24 cellular contexts compared by ENCODE assay signal in the genomic region with DNA sequence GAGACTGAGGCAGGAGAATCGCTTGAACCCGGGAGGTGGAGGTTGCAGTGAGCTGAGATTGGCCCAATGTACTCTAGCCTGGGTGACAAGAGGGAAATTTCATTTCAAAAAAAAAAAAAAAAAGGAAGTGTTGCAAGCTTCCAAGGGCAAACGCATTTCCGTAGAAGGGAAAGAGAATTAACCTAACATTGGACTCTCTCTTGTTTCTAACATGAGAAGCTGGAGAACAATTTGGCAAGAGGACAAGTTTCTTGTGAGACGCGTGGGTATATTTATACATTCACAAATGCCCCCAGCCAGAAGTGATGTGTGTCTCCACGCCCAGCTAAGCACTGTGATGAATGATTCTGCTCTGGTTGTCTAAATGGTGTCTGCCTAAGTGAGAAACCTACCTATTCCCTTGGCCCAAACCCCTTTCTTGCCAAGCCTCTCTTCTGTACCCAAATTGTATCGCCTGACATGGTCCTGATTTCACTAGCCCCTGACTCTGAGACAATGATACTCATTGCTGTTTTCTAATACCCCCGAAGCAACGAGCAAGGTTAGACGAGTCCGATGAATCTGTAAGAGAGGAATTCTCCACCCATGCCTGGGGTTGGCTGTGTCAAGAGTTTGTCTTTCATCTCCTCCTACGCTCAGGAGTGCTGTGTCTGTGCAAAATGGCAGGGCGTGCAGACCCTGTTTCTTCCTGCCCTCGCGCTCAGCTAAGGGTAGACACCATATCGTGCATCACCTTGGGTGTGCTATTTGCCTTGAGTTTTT. TPM values are rescaled to one million over a fixed set of nuclear protein-coding genes. Genes with fewer than 3 reads are reported as not detected.
DNase-seq lines count a peak whose midpoint lies in the region; ATAC-seq, FAIRE-seq and TF ChIP-seq lines count a peak whose summit lies in the region.
"Had no signal": no experiment of that assay in that cellular context is flagged by ENCODE, and none has a peak within 500 bp of the region (broad histone marks: within the 10 kb centered on the region; RNA-seq: fewer than 3 reads in every experiment).

No MANE protein-coding gene starts in this region.

- H3K9me3 Mint-ChIP-seq in astrocyte (ENCODE audit: unreplicated experiment) (peaks cover 2% of the 10 kb centered on the region), type B pancreatic cell (peaks cover 14% of the 10 kb centered on the region)
- H3K9me3 Mint-ChIP-seq in activated T-helper 17 cell treated with anti-CD3 and anti-CD28 coated beads, Interleukin-2, amount 50 U/mL, for 72 hours: no peaks in the 10 kb centered on the region
- H3K9me3 Mint-ChIP-seq: activated naive CD4-positive, alpha-beta T cell treated with anti-CD3 and anti-CD28 coated beads for 36 hours; nephron had no signal

- H2AFZ ChIP-seq in astrocyte (ENCODE audit: low read depth, low read length): no peak overlapping the region

- no peak overlapping the region for H3K27ac ChIP-seq in astrocyte (ENCODE audit: low read depth, low read length)
- H3K27ac ChIP-seq: BLaER1 had no signal

- no peak overlapping the region for H3K4me3 ChIP-seq in astrocyte (ENCODE audit: insufficient read depth, low read depth, low read length)
- H3K4me3 ChIP-seq: BLaER1, MG63 had no signal

- H3K4me1 Mint-ChIP-seq in astrocyte (ENCODE audit: low read depth, unreplicated experiment) (peaks cover 13% of the 10 kb centered on the region), type B pancreatic cell (ENCODE audit: unreplicated experiment) (peaks cover 24% of the 10 kb centered on the region), T-helper 17 cell (peaks cover 20% of the 10 kb centered on the region)
- H3K4me1 Mint-ChIP-seq in activated T-helper 17 cell treated with anti-CD3 and anti-CD28 coated beads, Interleukin-2, amount 50 U/mL, for 72 hours: peaks cover 19% of the 10 kb centered on the region

- DNase-seq in Right ventricle myocardium superior (no peak), cardiac septum (ENCODE audit: low spot score) (no peak), astrocyte (ENCODE audit: low read depth) (peak; percentile 36), left ventricle myocardium superior (no peak), type B pancreatic cell (ENCODE audit: extremely low spot score, unreplicated experiment) (no peak), T-helper 17 cell (no peak)
- DNase-seq in stimulated activated CD4-positive, alpha-beta T cell treated with anti-CD3 and anti-CD28 coated beads, Interleukin-4, amount 100 ng/mL, for 1 hour: no peak
- DNase-seq: activated CD4-positive, alpha-beta T cell treated with anti-CD3 and anti-CD28 coated beads, Interleukin-2, amount 10 ng/mL, durations not matched to agents 24 days and 14 days; activated naive CD4-positive, alpha-beta T cell treated with anti-CD3 and anti-CD28 coated beads for 36 hours; activated T-cell treated with anti-CD3 and anti-CD28 coated beads for 4 hours; cortex of kidney; erythroblast; glutamatergic neuron; MG63; NCI-H2029 treated with DMSO at 0.1 percent for 48 hours; NCI-H510A treated with DMSO at 0.1 percent for 48 hours; SK-N-SH; stimulated activated naive CD8-positive, alpha-beta T cell treated with anti-CD3 and anti-CD28 coated beads, Interleukin-15, Interleukin-2, amounts not matched to agents 100 U/mL and 50 U/mL, for 24 hours had no signal

- no peak for FAIRE-seq in astrocyte (lab: Jason Lieb, UNC)
- FAIRE-seq: GM18507, urothelium cell line had no signal

- peak overlapping the region; percentile 6 for H3K4me3 Mint-ChIP-seq in astrocyte (ENCODE audit: unreplicated experiment)
- H3K4me3 Mint-ChIP-seq in type B pancreatic cell: peak overlapping the region; percentile 46
- no peak overlapping the region for H3K4me3 Mint-ChIP-seq in activated T-helper 17 cell treated with anti-CD3 and anti-CD28 coated beads, Interleukin-2, amount 50 U/mL, for 72 hours
- no peak overlapping the region for H3K4me3 Mint-ChIP-seq in T-helper 17 cell
- H3K4me3 Mint-ChIP-seq: activated CD4-positive, alpha-beta T cell treated with anti-CD3 and anti-CD28 coated beads, Interleukin-2, amount 10 ng/mL, durations not matched to agents 24 days and 14 days; activated naive CD4-positive, alpha-beta T cell treated with anti-CD3 and anti-CD28 coated beads for 36 hours; nephron had no signal

- H3K27ac Mint-ChIP-seq in astrocyte (ENCODE audit: unreplicated experiment) (no peak overlapping the region), type B pancreatic cell (peak overlapping the region; percentile 89), T-helper 17 cell (no peak overlapping the region)
- no peak overlapping the region for H3K27ac Mint-ChIP-seq in activated T-helper 17 cell treated with anti-CD3 and anti-CD28 coated beads, Interleukin-2, amount 50 U/mL, for 72 hours
- H3K27ac Mint-ChIP-seq: activated CD4-positive, alpha-beta T cell treated with anti-CD3 and anti-CD28 coated beads, Interleukin-2, amount 10 ng/mL, durations not matched to agents 24 days and 14 days; activated naive CD4-positive, alpha-beta T cell treated with anti-CD3 and anti-CD28 coated beads for 36 hours; nephron had no signal

- no peaks in the 10 kb centered on the region for H3K9me3 ChIP-seq in astrocyte (ENCODE audit: insufficient read depth, low read depth, low read length)
- H3K9me3 ChIP-seq in T-helper 17 cell (ENCODE audit: control insufficient read depth, low read length, poor library complexity, severe bottlenecking): no peaks in the 10 kb centered on the region
- H3K9me3 ChIP-seq: BLaER1, SK-N-SH had no signal

- H4K20me1 ChIP-seq in astrocyte (ENCODE audit: insufficient read depth, low read length): no peaks in the 10 kb centered on the region
- H4K20me1 ChIP-seq: BLaER1 had no signal

- H3K27me3 ChIP-seq in astrocyte (ENCODE audit: insufficient read depth, low read length): no peaks in the 10 kb centered on the region
- H3K27me3 ChIP-seq: BLaER1, MG63 had no signal

- peaks cover 12% of the 10 kb centered on the region for H3K4me1 ChIP-seq in astrocyte (ENCODE audit: insufficient read depth, low read length)

- intact Hi-C loops in Right ventricle myocardium superior (cut with DNase I): no loop called here
- intact Hi-C loops in cardiac septum (cut with DNase I): no loop called here
- intact Hi-C loops in left ventricle myocardium superior (cut with micrococcal nuclease): no loop called here

- no peak overlapping the region for H3K9ac ChIP-seq in astrocyte (ENCODE audit: low read length)
- H3K9ac ChIP-seq: BLaER1, SK-N-SH had no signal

- H3K27me3 Mint-ChIP-seq in astrocyte (ENCODE audit: low read depth, unreplicated experiment) (peaks cover 10% of the 10 kb centered on the region), type B pancreatic cell (no peaks in the 10 kb centered on the region), T-helper 17 cell (peaks cover 32% of the 10 kb centered on the region)
- peaks cover 3% of the 10 kb centered on the region for H3K27me3 Mint-ChIP-seq in activated T-helper 17 cell treated with anti-CD3 and anti-CD28 coated beads, Interleukin-2, amount 50 U/mL, for 72 hours

- no peaks in the 10 kb centered on the region for H3K36me3 Mint-ChIP-seq in astrocyte (ENCODE audit: low read depth, unreplicated experiment)
- no peaks in the 10 kb centered on the region for H3K36me3 Mint-ChIP-seq in type B pancreatic cell
- no peaks in the 10 kb centered on the region for H3K36me3 Mint-ChIP-seq in activated T-helper 17 cell treated with anti-CD3 and anti-CD28 coated beads, Interleukin-2, amount 50 U/mL, for 72 hours (ENCODE audit: low read depth)
- H3K36me3 Mint-ChIP-seq in T-helper 17 cell (ENCODE audit: low read depth): no peaks in the 10 kb centered on the region

- no peaks in the 10 kb centered on the region for H3K36me3 ChIP-seq in astrocyte (ENCODE audit: insufficient read depth, low read length)
- H3K36me3 ChIP-seq: BLaER1, MG63 had no signal

- no peak for TF ChIP-seq CTCF in astrocyte (IDR thresholded peaks at IDR 0.05; ENCODE audit: insufficient read depth, low read depth, low read length)
- no peak for TF ChIP-seq CTCF in type B pancreatic cell (conservative IDR thresholded peaks at IDR 0.05)

- H3K4me2 ChIP-seq in astrocyte (ENCODE audit: low read length): no peak overlapping the region
- H3K4me2 ChIP-seq: BLaER1, SK-N-SH had no signal

- peak; percentile 34 for ATAC-seq in Right ventricle myocardium superior (ENCODE audit: poor library complexity)
- peak; percentile 33 for ATAC-seq in left ventricle myocardium superior
- ATAC-seq in activated T-helper 17 cell treated with anti-CD3 and anti-CD28 coated beads, Interleukin-2, amount 50 U/mL, for 72 hours (replicated peaks): no peak
- no peak for ATAC-seq in T-helper 17 cell
- ATAC-seq: stimulated activated naive CD8-positive, alpha-beta T cell treated with anti-CD3 and anti-CD28 coated beads, Interleukin-15, Interleukin-2, amounts not matched to agents 100 U/mL and 50 U/mL, for 24 hours had no signal

- no peaks in the 10 kb centered on the region for H3K79me2 ChIP-seq in astrocyte (ENCODE audit: insufficient read depth, low read length)

RNA-seq across cellular contexts. Expression of gene ST6GALNAC2, which starts 14.2 kb away (rescaled TPM):
- total RNA-seq in Right ventricle myocardium superior (6.1 TPM), cardiac septum (6.2 TPM), astrocyte (0.79 TPM in 1 of 2 replicates, not detected in the other), left ventricle myocardium superior (5.1 TPM), type B pancreatic cell (ENCODE audit: low replicate concordance) (4.3 and 10.4 TPM in 2 replicates), T-helper 17 cell (1 to 10 TPM in 1 of 2 donors, under 1 TPM in 1; 0.68 to 2.2 TPM)
- total RNA-seq in activated T-helper 17 cell treated with anti-CD3 and anti-CD28 coated beads, Interleukin-2, amount 50 U/mL, for 72 hours: under 1 TPM in 1 of 2 donors, not detected in 1; 0.29 TPM
- total RNA-seq: activated CD4-positive, alpha-beta T cell treated with anti-CD3 and anti-CD28 coated beads, Interleukin-2, amount 10 ng/mL, durations not matched to agents 24 days and 14 days; activated naive CD4-positive, alpha-beta T cell treated with anti-CD3 and anti-CD28 coated beads for 36 hours had no signal

RNA-seq across cellular contexts. Expression of gene ST6GALNAC1, which starts 43.7 kb away (rescaled TPM):
- total RNA-seq in Right ventricle myocardium superior (2.8 TPM), cardiac septum (1.9 TPM), astrocyte (not detected in 2 replicates), left ventricle myocardium superior (3.8 TPM), type B pancreatic cell (ENCODE audit: low replicate concordance) (10.3 and 17.3 TPM in 2 replicates), T-helper 17 cell (1 to 10 TPM; 4.1 to 8.4 TPM)
- total RNA-seq in activated T-helper 17 cell treated with anti-CD3 and anti-CD28 coated beads, Interleukin-2, amount 50 U/mL, for 72 hours: 1 to 10 TPM; 1.4 to 2.5 TPM
- total RNA-seq: A172 had no signal

Comparison
In these comparisons a context has a peak if more than half of its experiments do, and no peak if none do; other contexts are left out.
1. ATAC-seq: peak in Right ventricle myocardium superior (single experiment) and left ventricle myocardium superior (single experiment); none in activated T-helper 17 cell treated with anti-CD3 and anti-CD28 coated beads, Interleukin-2, amount 50 U/mL, for 72 hours (single experiment) and T-helper 17 cell (single experiment).
2. H3K4me3 Mint-ChIP-seq: peak in astrocyte (single experiment) and type B pancreatic cell (single experiment); none in activated T-helper 17 cell treated with anti-CD3 and anti-CD28 coated beads, Interleukin-2, amount 50 U/mL, for 72 hours (single experiment) and T-helper 17 cell (single experiment).